In the genomic region with DNA sequence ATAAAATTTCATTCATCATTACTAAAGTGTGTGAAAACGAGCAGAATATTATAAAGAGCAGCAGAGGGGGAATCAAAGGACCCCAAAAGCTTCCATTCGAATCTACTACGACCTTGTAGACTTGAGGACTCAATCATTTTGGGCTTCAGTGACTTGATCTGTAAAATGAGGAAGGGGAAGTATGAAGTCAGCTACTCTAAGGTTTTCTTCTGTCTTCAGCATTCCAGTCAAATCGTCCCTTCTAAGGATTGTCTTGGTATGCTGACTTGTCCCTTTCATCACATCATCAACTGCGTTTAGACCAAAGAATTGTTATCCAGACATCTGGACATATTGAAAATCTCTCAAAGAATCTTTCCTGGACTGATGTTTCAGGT, we compare ENCODE assay signal across 1 cellular context.
TF ChIP-seq lines count a peak whose summit lies in the region.

No MANE protein-coding gene starts in this region.

TF ChIP-seq in HepG2, 621 proteins besides CTCF, POLR2A, EP300 and RAD21 (continued from another document):
- TF ChIP-seq, protein P1, sequence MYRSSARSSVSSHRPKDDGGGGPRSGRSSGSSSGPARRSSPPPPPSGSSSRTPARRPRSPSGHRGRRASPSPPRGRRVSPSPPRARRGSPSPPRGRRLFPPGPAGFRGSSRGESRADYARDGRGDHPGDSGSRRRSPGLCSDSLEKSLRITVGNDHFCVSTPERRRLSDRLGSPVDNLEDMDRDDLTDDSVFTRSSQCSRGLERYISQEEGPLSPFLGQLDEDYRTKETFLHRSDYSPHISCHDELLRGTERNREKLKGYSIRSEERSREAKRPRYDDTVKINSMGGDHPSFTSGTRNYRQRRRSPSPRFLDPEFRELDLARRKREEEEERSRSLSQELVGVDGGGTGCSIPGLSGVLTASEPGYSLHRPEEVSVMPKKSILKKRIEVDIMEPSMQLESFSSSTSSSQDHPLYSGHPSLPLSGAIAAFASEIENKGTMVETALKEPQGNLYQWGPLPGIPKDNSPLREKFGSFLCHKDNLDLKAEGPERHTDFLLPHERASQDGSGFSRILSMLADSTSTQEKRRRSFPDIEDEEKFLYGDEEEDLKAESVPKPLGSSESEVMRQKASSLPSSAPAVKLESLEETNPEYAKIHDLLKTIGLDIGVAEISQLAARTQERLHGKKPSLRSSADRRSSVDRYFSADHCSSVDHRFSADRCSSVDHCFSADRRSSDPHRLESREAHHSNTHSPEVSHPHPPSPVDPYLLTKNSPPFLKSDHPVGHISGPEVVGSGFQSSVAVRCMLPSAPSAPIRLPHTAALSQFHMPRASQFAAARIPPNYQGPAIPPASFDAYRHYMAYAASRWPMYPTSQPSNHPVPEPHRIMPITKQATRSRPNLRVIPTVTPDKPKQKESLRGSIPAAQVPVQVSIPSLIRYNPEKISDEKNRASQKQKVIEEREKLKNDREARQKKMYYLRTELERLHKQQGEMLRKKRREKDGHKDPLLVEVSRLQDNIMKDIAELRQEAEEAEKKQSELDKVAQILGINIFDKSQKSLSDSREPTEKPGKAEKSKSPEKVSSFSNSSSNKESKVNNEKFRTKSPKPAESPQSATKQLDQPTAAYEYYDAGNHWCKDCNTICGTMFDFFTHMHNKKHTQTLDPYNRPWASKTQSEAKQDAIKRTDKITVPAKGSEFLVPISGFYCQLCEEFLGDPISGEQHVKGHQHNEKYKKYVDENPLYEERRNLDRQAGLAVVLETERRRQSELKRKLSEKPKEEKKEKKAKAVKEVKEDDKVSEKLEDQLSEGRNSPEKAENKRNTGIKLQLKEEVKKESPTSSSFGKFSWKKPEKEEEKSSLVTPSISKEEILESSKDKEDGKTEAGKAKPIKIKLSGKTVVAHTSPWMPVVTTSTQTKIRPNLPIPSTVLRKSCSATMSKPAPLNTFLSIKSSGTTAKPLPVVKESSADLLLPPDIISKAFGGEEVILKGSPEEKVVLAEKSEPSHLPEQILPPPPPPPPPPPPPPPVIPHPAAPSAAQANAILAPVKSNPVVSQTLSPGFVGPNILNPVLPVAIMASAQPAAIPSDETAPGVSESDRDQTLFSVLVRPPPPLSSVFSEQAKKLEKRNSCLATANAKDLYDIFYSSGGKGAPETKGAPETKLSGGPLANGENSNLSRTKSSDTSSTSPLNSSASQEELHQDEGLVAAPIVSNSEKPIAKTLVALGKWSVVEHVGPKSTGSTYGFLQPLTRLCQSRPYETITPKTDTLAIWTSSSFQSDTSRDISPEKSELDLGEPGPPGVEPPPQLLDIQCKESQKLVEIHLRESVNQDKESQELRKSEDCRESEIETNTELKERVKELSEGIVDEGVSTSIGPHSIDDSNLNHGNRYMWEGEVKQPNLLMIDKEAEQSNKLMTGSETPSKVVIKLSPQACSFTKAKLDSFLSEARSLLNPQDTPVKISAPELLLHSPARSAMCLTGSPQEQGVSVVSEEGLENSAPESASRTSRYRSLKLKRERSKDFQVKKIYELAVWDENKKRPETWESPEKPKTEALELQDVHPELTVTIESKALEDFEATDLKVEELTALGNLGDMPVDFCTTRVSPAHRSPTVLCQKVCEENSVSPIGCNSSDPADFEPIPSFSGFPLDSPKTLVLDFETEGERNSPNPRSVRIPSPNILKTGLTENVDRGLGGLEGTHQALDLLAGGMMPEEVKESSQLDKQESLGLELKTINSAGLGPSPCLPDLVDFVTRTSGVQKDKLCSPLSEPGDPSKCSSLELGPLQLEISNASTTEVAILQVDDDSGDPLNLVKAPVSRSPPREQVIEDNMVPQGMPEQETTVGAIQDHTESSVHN (CRISPR knock-in tag; IDR thresholded peaks at IDR 0.05), result no peak
